ENCODE assay signal across 12 cellular contexts in the genomic region with DNA sequence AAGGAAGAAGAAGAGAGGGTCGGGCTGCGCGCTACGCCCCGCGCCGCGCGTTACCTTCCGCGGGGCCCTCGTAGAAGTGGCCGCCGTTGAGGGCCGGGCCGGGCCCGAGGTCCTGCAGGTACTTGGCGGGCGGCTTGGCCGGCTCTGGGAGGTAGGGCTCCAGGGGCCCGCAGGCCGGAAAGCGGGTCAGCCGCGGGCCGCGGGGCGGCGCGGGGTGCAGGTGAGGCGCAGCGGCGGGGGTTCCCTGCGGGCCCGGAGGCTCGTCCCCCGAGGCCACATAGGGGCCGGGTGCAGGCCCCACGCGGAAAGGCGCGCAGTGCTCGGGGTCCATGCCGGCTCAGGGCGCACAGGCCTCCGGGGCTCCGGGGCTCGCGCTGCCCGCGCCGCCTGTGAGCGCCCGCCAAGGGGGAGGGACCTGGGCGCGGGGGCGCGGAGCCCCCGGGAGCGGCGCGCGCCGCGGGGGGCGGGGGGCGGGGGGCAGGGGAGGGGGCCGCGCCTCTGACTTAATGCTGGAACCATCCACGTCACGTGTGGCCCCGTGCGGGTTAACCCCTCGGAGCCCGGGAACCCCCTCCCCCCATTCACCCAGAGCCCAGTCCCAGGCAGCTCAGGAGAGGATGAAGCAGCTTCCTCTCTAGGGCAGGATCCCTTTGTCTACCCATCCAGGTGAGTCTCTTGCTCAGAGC. TPM values are rescaled to one million over a fixed set of nuclear protein-coding genes. Genes with fewer than 3 reads are reported as not detected.
DNase-seq lines count a peak whose midpoint lies in the region; ATAC-seq and TF ChIP-seq lines count a peak whose summit lies in the region.
"Had no signal": no experiment of that assay in that cellular context is flagged by ENCODE, and none has a peak within 500 bp of the region (broad histone marks: within the 10 kb centered on the region; RNA-seq: fewer than 3 reads in every experiment).

Gene ALX3, minus strand, starts transcription at position 391 of the 686 bp plus-strand sequence. Its CDS starts 60 bp downstream, at position 331.

- peak within 1 kb of the TSS; percentile 15 for H3K4me3 ChIP-seq in cardiac muscle cell
- peak within 1 kb of the TSS; percentile 43 for H3K4me3 ChIP-seq in suprapubic skin

- H3K4me3 Mint-ChIP-seq in brain (peak within 1 kb of the TSS in 3 of 5 experiments; percentile 55 to 77 (median 75)), immature natural killer cell (peak within 1 kb of the TSS in 1 of 5 donors; percentile 20)
- no peak within 1 kb of the TSS for H3K4me3 Mint-ChIP-seq in activated CD4-positive, alpha-beta memory T cell treated with anti-CD3 and anti-CD28 coated beads for 36 hours

- H3K9me3 ChIP-seq in cardiac muscle cell (ENCODE audit: low read depth): no peaks in the 10 kb centered on the region
- no peaks in the 10 kb centered on the region for H3K9me3 ChIP-seq in suprapubic skin

- H3K27ac Mint-ChIP-seq in brain: no peak within 1 kb of the TSS
- H3K27ac Mint-ChIP-seq in immature natural killer cell: no peak within 1 kb of the TSS
- H3K27ac Mint-ChIP-seq in activated CD4-positive, alpha-beta memory T cell treated with anti-CD3 and anti-CD28 coated beads for 36 hours: no peak within 1 kb of the TSS

- no peak for TF ChIP-seq EP300 in suprapubic skin (IDR thresholded peaks at IDR 0.05)

- no peak for TF ChIP-seq POLR2A in suprapubic skin (IDR thresholded peaks at IDR 0.05)

- no peak within 1 kb of the TSS for H3K27ac ChIP-seq in cardiac muscle cell
- no peak within 1 kb of the TSS for H3K27ac ChIP-seq in suprapubic skin

- intact Hi-C loops in Right ventricle myocardium superior (cut with DNase I): no loop called here
- intact Hi-C loops in activated CD4-positive, alpha-beta memory T cell treated with anti-CD3 and anti-CD28 coated beads for 36 hours (cut with micrococcal nuclease): no loop called here

- H3K36me3 ChIP-seq in cardiac muscle cell (no peaks in the 10 kb centered on the region), suprapubic skin (no peaks in the 10 kb centered on the region)

- H3K9me3 Mint-ChIP-seq in brain (peaks cover 0 to 11% (median 0%) of the 10 kb centered on the region in 5 experiments), immature natural killer cell (no peaks in the 10 kb centered on the region)
- H3K9me3 Mint-ChIP-seq in activated CD4-positive, alpha-beta memory T cell treated with anti-CD3 and anti-CD28 coated beads for 36 hours: no peaks in the 10 kb centered on the region

- H3K27me3 ChIP-seq in cardiac muscle cell (peaks cover 100% of the 10 kb centered on the region), suprapubic skin (peaks cover 84% of the 10 kb centered on the region)

- H3K36me3 Mint-ChIP-seq in brain (no peaks in the 10 kb centered on the region), immature natural killer cell (peaks cover 0 to 3% (median 0%) of the 10 kb centered on the region in 3 donors)
- no peaks in the 10 kb centered on the region for H3K36me3 Mint-ChIP-seq in activated CD4-positive, alpha-beta memory T cell treated with anti-CD3 and anti-CD28 coated beads for 36 hours

- WGBS in suprapubic skin: 22% methylated on average over 12 of the region's 75 CpGs

- POLR2A ChIA-PET in activated CD4-positive, alpha-beta memory T cell treated with anti-CD3 and anti-CD28 coated beads for 36 hours (lab: Charles Lee): no interaction called here

- DNase-seq in cardiac muscle cell (ENCODE audit: low read depth in 1 of 2, low spot score in 1 of 2) (peak in 1 of 2 donors; percentile 18), Right ventricle myocardium superior (no peak), left lobe of liver (ENCODE audit: low spot score) (no peak), suprapubic skin (ENCODE audit: low spot score in 2 of 2) (no peak), immature natural killer cell (no peak), DMS153 (lab: John Stamatoyannopoulos, UW) (no peak)
- DNase-seq in activated CD4-positive, alpha-beta memory T cell treated with anti-CD3 and anti-CD28 coated beads for 36 hours: no peak
- DNase-seq: AML-193, small intestine had no signal

- H3K4me1 Mint-ChIP-seq in brain (peaks cover 6% of the 10 kb centered on the region), immature natural killer cell (peaks cover 6 to 8% of the 10 kb centered on the region in 2 donors)
- peaks cover 18% of the 10 kb centered on the region for H3K4me1 Mint-ChIP-seq in activated CD4-positive, alpha-beta memory T cell treated with anti-CD3 and anti-CD28 coated beads for 36 hours (ENCODE audit: low read depth)

- no peaks in the 10 kb centered on the region for H3K4me1 ChIP-seq in cardiac muscle cell (ENCODE audit: low read depth)
- peaks cover 34% of the 10 kb centered on the region for H3K4me1 ChIP-seq in suprapubic skin

- CTCF ChIA-PET in activated CD4-positive, alpha-beta memory T cell treated with anti-CD3 and anti-CD28 coated beads for 36 hours (lab: Charles Lee): interaction anchor here (0.9 to 4.1 kb wide), 4 partner anchors 11 to 431 kb away, joined by 3 to 24 read pairs (median 4); no protein-coding TSS in a partner anchor

- TF ChIP-seq CTCF in cardiac muscle cell (IDR thresholded peaks at IDR 0.05; ENCODE audit: low read depth, low read length) (no peak), brain (conservative IDR thresholded peaks at IDR 0.05) (no peak), suprapubic skin (IDR thresholded peaks at IDR 0.05) (no peak)

- H3K27me3 Mint-ChIP-seq in brain (peaks cover 97% of the 10 kb centered on the region), immature natural killer cell (ENCODE audit: low read depth in 3 of 3) (peaks cover 6 to 25% (median 20%) of the 10 kb centered on the region in 3 donors)
- peaks cover 70% of the 10 kb centered on the region for H3K27me3 Mint-ChIP-seq in activated CD4-positive, alpha-beta memory T cell treated with anti-CD3 and anti-CD28 coated beads for 36 hours

- ATAC-seq in Right ventricle myocardium superior (ENCODE audit: poor library complexity) (no peak), left lobe of liver (peak; percentile 55)
- ATAC-seq: HCT116 had no signal

RNA-seq across cellular contexts. Expression of gene ALX3, which starts in this region (rescaled TPM):
- total RNA-seq in cardiac muscle cell (0.11 and 1.1 TPM in 2 replicates), Right ventricle myocardium superior (not detected), left lobe of liver (not detected), suprapubic skin (under 1 TPM in 2 of 4 donors, not detected in 2; 0.49 to 0.60 TPM)
- polyA plus RNA-seq in cardiac muscle cell (not detected in 2 replicates), brain (ENCODE audit: insufficient read depth, low read depth, low replicate concordance) (19.3 TPM), immature natural killer cell (not detected)
- total RNA-seq in activated CD4-positive, alpha-beta memory T cell treated with anti-CD3 and anti-CD28 coated beads for 36 hours: not detected
- total RNA-seq: mononuclear cell had no signal

Comparison
In these comparisons a context has a peak if more than half of its experiments do, and no peak if none do; other contexts are left out.
1. RNA of gene ALX3 (polyA plus RNA-seq): 19.3 TPM in brain (single experiment); not detected in cardiac muscle cell and not detected in immature natural killer cell; every median in the first group is over 10 times any median in the second.
2. Peak in ATAC-seq in left lobe of liver; RNA of the gene not detected or under 1 TPM.